In genomic region chr22:18023509-18024275, GRCh38 we compare ENCODE assay signal across 8 cellular contexts. TPM values are rescaled to one million over a fixed set of nuclear protein-coding genes. Genes with fewer than 3 reads are reported as not detected.
A peak's percentile ranks its signal among the peaks of the same experiment; 100 is the strongest.
DNase-seq lines count a peak whose midpoint lies in the region; ATAC-seq, FAIRE-seq and TF ChIP-seq lines count a peak whose summit lies in the region.

No MANE protein-coding gene starts in this region.

- peaks cover 35% of the 10 kb centered on the region for H3K4me1 ChIP-seq in keratinocyte (ENCODE audit: control insufficient read depth, extremely low read depth, insufficient read depth, low read length)
- peaks cover 18% of the 10 kb centered on the region for H3K4me1 ChIP-seq in skeletal muscle satellite cell (ENCODE audit: control insufficient read depth, insufficient read depth, low read length)

- H3K9me1 ChIP-seq in keratinocyte (ENCODE audit: control insufficient read depth, extremely low read depth, insufficient read depth, low read length): no peaks in the 10 kb centered on the region

- H4K20me1 ChIP-seq in keratinocyte (ENCODE audit: control insufficient read depth, extremely low read depth, insufficient read depth, low read length): no peaks in the 10 kb centered on the region

- H3K9me3 ChIP-seq in keratinocyte (ENCODE audit: control insufficient read depth, low read depth, low read length) (no peaks in the 10 kb centered on the region), skeletal muscle satellite cell (replicated peaks; ENCODE audit: low read length) (no peaks in the 10 kb centered on the region)

- peak overlapping the region; percentile 88 for H3K27ac ChIP-seq in keratinocyte (ENCODE audit: control insufficient read depth, insufficient read depth, low read length)

- dilution Hi-C loops in keratinocyte (cut with MboI; ENCODE audit: extremely low pct_ligation_motif_present, low sequenced_read_pairs): no loop called here

- peak overlapping the region; percentile 57 for H3K4me3 ChIP-seq in choroid plexus epithelial cell (ENCODE audit: low read depth, low read length)
- peak overlapping the region; percentile 71 to 92 (median 74) for H3K4me3 ChIP-seq in keratinocyte (ENCODE audit: control insufficient read depth in 2 of 3, extremely low read depth in 1 of 3, insufficient read depth in 2 of 3, low read depth in 1 of 3, low read length in 3 of 3)
- H3K4me3 ChIP-seq in skeletal muscle satellite cell (ENCODE audit: low read length): peak overlapping the region; percentile 77

- peaks cover 42% of the 10 kb centered on the region for H3K79me2 ChIP-seq in keratinocyte (ENCODE audit: control insufficient read depth, insufficient read depth, low read length)

- peak; percentile 49 for FAIRE-seq in keratinocyte (lab: Jason Lieb, UNC)

- H3K9ac ChIP-seq in keratinocyte (ENCODE audit: control insufficient read depth, extremely low read depth, insufficient read depth, low read length): peak overlapping the region; percentile 88
- H3K9ac ChIP-seq in skeletal muscle satellite cell (ENCODE audit: low read depth, low read length): peak overlapping the region; percentile 56

- no peak for TF ChIP-seq CTCF in choroid plexus epithelial cell (conservative IDR thresholded peaks at IDR 0.05; ENCODE audit: low read depth, low read length)
- peak in 1 of 3 experiments; percentile 32 for TF ChIP-seq CTCF in keratinocyte (optimal IDR thresholded peaks at IDR 0.05 in 1 of 3, IDR thresholded peaks at IDR 0.05 in 1 of 3, conservative IDR thresholded peaks at IDR 0.05 in 1 of 3; ENCODE audit: extremely low read depth in 1 of 3, insufficient read depth in 2 of 3, low read length in 3 of 3)

- DNase-seq in GM04504 (ENCODE audit: low read depth) (peak; percentile 76), M059J (ENCODE audit: low read depth) (peak; percentile 84), T1000 (lab: John Stamatoyannopoulos, UW) (peak; percentile 67), choroid plexus epithelial cell (ENCODE audit: low read depth) (peak; percentile 65), keratinocyte (ENCODE audit: low read depth, low spot score) (no peak)

- H3K36me3 ChIP-seq in keratinocyte (ENCODE audit: control insufficient read depth in 2 of 2, extremely low read depth in 1 of 2, insufficient read depth in 2 of 2, low read length in 2 of 2) (peaks cover 0 to 3% of the 10 kb centered on the region in 2 experiments), skeletal muscle satellite cell (ENCODE audit: insufficient read depth, low read length) (no peaks in the 10 kb centered on the region)

- no peaks in the 10 kb centered on the region for H3K27me3 ChIP-seq in keratinocyte (ENCODE audit: control insufficient read depth, extremely low read depth, insufficient read depth, low read length)
- no peaks in the 10 kb centered on the region for H3K27me3 ChIP-seq in skeletal muscle satellite cell (ENCODE audit: control insufficient read depth, insufficient read depth, low read length)

- ATAC-seq in HG03457 (IDR thresholded peaks at IDR 0.05; ENCODE audit: unreplicated experiment) (no peak), GM18502 (IDR thresholded peaks at IDR 0.05; ENCODE audit: poor library complexity, unreplicated experiment) (no peak)

- H2AFZ ChIP-seq in keratinocyte (ENCODE audit: control insufficient read depth, low read length): peak overlapping the region; percentile 83

- H3K4me2 ChIP-seq in keratinocyte (ENCODE audit: control insufficient read depth, extremely low read depth, insufficient read depth, low read depth, low read length) (peak overlapping the region; percentile 99), skeletal muscle satellite cell (ENCODE audit: low read length) (peak overlapping the region; percentile 98)

RNA-seq across cellular contexts. Expression of gene MICAL3, which starts 0.7 kb away (rescaled TPM):
- 20.8 and 33.6 TPM in 2 replicates for total RNA-seq in M059J (2014; rRNA removed; shearing (Covaris generic))
- polyA plus RNA-seq in keratinocyte: 22.5 to 50.2 TPM (median 27.9 TPM) in 3 replicates
- polyA plus RNA-seq in keratinocyte (2011; ENCODE audit: low read depth): 17.8 TPM
- polyA plus RNA-seq in keratinocyte (2011; cell fraction: cytosol; rRNA removed): 21.5 and 22.1 TPM in 2 replicates
- 128 and 137 TPM in 2 replicates for polyA plus RNA-seq in keratinocyte (2011; cell fraction: nucleus; rRNA removed)
- 12.1 and 50.2 TPM in 2 replicates for polyA plus RNA-seq in keratinocyte (2012; ENCODE audit: low replicate concordance)
- polyA minus RNA-seq in keratinocyte: 35.6 to 129 TPM (median 77.2 TPM) in 3 replicates
- 19.6 TPM for polyA minus RNA-seq in keratinocyte (2011; cell fraction: cytosol; rRNA and poly(A)+ RNA removed)
- 57.6 and 129 TPM in 2 replicates for polyA minus RNA-seq in keratinocyte (2011; cell fraction: nucleus; rRNA and poly(A)+ RNA removed)
- total RNA-seq in skeletal muscle satellite cell (2012; rRNA removed): 22.3 and 25.1 TPM in 2 replicates

RNA-seq across cellular contexts. Expression of gene PEX26, which starts 54.1 kb away (rescaled TPM):
- total RNA-seq in M059J (2014; rRNA removed; shearing (Covaris generic)): 10.4 and 14.6 TPM in 2 replicates
- polyA plus RNA-seq in keratinocyte: 20.8 to 25.7 TPM (median 23.0 TPM) in 3 replicates
- 1.5 TPM for polyA plus RNA-seq in keratinocyte (2011; ENCODE audit: low read depth)
- polyA plus RNA-seq in keratinocyte (2011; cell fraction: cytosol; rRNA removed): 23.0 and 25.0 TPM in 2 replicates
- polyA plus RNA-seq in keratinocyte (2011; cell fraction: nucleus; rRNA removed): 27.1 and 31.4 TPM in 2 replicates
- 9.4 and 31.3 TPM in 2 replicates for polyA plus RNA-seq in keratinocyte (2012; ENCODE audit: low replicate concordance)
- 36.8 to 71.0 TPM (median 38.8 TPM) in 3 replicates for polyA minus RNA-seq in keratinocyte
- polyA minus RNA-seq in keratinocyte (2011; cell fraction: cytosol; rRNA and poly(A)+ RNA removed): 22.3 TPM
- 13.1 and 20.6 TPM in 2 replicates for polyA minus RNA-seq in keratinocyte (2011; cell fraction: nucleus; rRNA and poly(A)+ RNA removed)
- total RNA-seq in skeletal muscle satellite cell (2012; rRNA removed): 23.6 and 24.6 TPM in 2 replicates
